In the genomic region with DNA sequence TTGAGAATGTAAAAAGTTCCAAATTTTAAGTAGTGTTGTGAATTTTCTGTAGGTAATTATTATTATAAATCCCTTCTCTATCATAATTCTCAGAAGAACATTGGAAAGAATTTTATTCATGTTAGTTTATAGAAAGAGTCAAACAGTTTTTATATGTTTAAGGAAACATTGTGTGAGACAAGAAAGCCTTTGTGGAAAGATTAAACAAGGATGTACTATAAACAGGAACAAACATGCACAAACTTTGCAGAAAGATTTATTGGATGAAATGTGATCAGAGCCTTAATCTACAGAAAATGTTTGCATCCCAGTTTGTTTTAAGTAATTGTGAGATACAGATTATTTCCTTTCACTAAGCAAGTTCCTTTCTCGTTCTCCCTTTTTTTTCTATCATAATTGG, we compare ENCODE assay signal across 35 cellular contexts.
"Had no signal": no experiment of that assay in that cellular context is flagged by ENCODE, and none has a peak within 500 bp of the region (broad histone marks: within the 10 kb centered on the region; RNA-seq: fewer than 3 reads in every experiment).

No MANE protein-coding gene starts in this region.

- H3K4me1 Mint-ChIP-seq: activated CD4-positive, alpha-beta T cell treated with anti-CD3 and anti-CD28 coated beads for 36 hours; activated CD4-positive, alpha-beta T cell treated with anti-CD3 and anti-CD28 coated beads, Interleukin-2, amount 10 ng/mL, durations not matched to agents 24 days and 14 days; activated CD8-positive, alpha-beta memory T cell treated with anti-CD3 and anti-CD28 coated beads, Interleukin-2, amount 10 ng/mL, durations not matched to agents 7 days and 5 days; activated naive CD4-positive, alpha-beta T cell treated with anti-CD3 and anti-CD28 coated beads, Interleukin-2, amount 50 U/mL, for 24 hours; activated naive CD8-positive, alpha-beta T cell treated with anti-CD3 and anti-CD28 coated beads for 36 hours; activated naive CD8-positive, alpha-beta T cell treated with anti-CD3 and anti-CD28 coated beads, Interleukin-2, amount 50 U/mL, for 24 hours; T-helper 17 cell had no signal

- H3K9me3 Mint-ChIP-seq: activated CD4-positive, alpha-beta memory T cell treated with anti-CD3 and anti-CD28 coated beads for 36 hours; activated CD4-positive, alpha-beta T cell treated with anti-CD3 and anti-CD28 coated beads, Interleukin-2, amount 10 ng/mL, durations not matched to agents 24 days and 14 days; activated naive CD4-positive, alpha-beta T cell treated with anti-CD3 and anti-CD28 coated beads for 36 hours; activated naive CD4-positive, alpha-beta T cell treated with anti-CD3 and anti-CD28 coated beads, Interleukin-2, amount 50 U/mL, for 24 hours; activated naive CD8-positive, alpha-beta T cell treated with anti-CD3 and anti-CD28 coated beads for 36 hours; activated naive CD8-positive, alpha-beta T cell treated with anti-CD3 and anti-CD28 coated beads, Interleukin-2, amount 50 U/mL, for 24 hours; activated T-helper 1 cell treated with anti-CD3 and anti-CD28 coated beads, Interleukin-12 subunit alpha, Interleukin-12 subunit beta, Interleukin-2, Interleukin-4 antibody, amounts not matched to agents 30 ng/mL and 10 ng/mL and 1 ng/mL, durations not matched to agents 14 hours and 24 hours and 36 hours; activated T-helper 2 cell treated with anti-CD3 and anti-CD28 coated beads, Interferon-gamma antibody, Interleukin-2, Interleukin-4, amounts not matched to agents 10 μg/mL and 5 μg/mL and 100 μg/mL, durations not matched to agents 14 hours and 24 hours and 36 hours; effector memory CD8-positive, alpha-beta T cell; T-helper 2 cell treated with Interferon-gamma antibody and Interleukin-4, amounts not matched to agents 5 μg/mL and 100 μg/mL, for 36 hours had no signal

- H3K9me3 ChIP-seq: body of pancreas, esophagus squamous epithelium, heart left ventricle had no signal

- H3K4me1 ChIP-seq: adrenal gland, body of pancreas, esophagus squamous epithelium, heart left ventricle had no signal

- H3K27ac Mint-ChIP-seq: activated CD4-positive, alpha-beta memory T cell treated with anti-CD3 and anti-CD28 coated beads for 36 hours; activated CD4-positive, alpha-beta T cell treated with anti-CD3 and anti-CD28 coated beads for 36 hours; activated CD4-positive, alpha-beta T cell treated with anti-CD3 and anti-CD28 coated beads, Interleukin-2, amount 10 ng/mL, durations not matched to agents 24 days and 14 days; activated CD8-positive, alpha-beta memory T cell treated with anti-CD3 and anti-CD28 coated beads, Interleukin-2, amount 10 ng/mL, durations not matched to agents 7 days and 5 days; activated CD8-positive, alpha-beta T cell treated with anti-CD3 and anti-CD28 coated beads, Interleukin-2, amount 10 ng/mL, durations not matched to agents 7 days and 5 days; activated naive CD4-positive, alpha-beta T cell treated with anti-CD3 and anti-CD28 coated beads for 36 hours; activated naive CD4-positive, alpha-beta T cell treated with anti-CD3 and anti-CD28 coated beads, Interleukin-2, amount 50 U/mL, for 24 hours; activated naive CD8-positive, alpha-beta T cell treated with anti-CD3 and anti-CD28 coated beads for 36 hours; activated naive CD8-positive, alpha-beta T cell treated with anti-CD3 and anti-CD28 coated beads, Interleukin-2, amount 50 U/mL, for 24 hours; activated T-helper 1 cell treated with anti-CD3 and anti-CD28 coated beads, Interleukin-12 subunit alpha, Interleukin-12 subunit beta, Interleukin-2, Interleukin-4 antibody, amounts not matched to agents 30 ng/mL and 10 ng/mL and 1 ng/mL, durations not matched to agents 14 hours and 24 hours and 36 hours; activated T-helper 2 cell treated with anti-CD3 and anti-CD28 coated beads, Interferon-gamma antibody, Interleukin-2, Interleukin-4, amounts not matched to agents 10 μg/mL and 5 μg/mL and 100 μg/mL, durations not matched to agents 14 hours and 24 hours and 36 hours; effector memory CD8-positive, alpha-beta T cell; T-helper 17 cell; T-helper 2 cell treated with Interferon-gamma antibody and Interleukin-4, amounts not matched to agents 5 μg/mL and 100 μg/mL, for 36 hours had no signal

- H3K4me3 ChIP-seq: adrenal gland, body of pancreas, esophagus squamous epithelium, heart left ventricle had no signal

- H3K27me3 ChIP-seq: adrenal gland, body of pancreas, esophagus squamous epithelium, heart left ventricle had no signal

- H3K4me3 Mint-ChIP-seq: activated CD4-positive, alpha-beta memory T cell treated with anti-CD3 and anti-CD28 coated beads for 36 hours; activated CD4-positive, alpha-beta T cell treated with anti-CD3 and anti-CD28 coated beads for 36 hours; activated CD4-positive, alpha-beta T cell treated with anti-CD3 and anti-CD28 coated beads, Interleukin-2, amount 10 ng/mL, durations not matched to agents 24 days and 14 days; activated CD8-positive, alpha-beta memory T cell treated with anti-CD3 and anti-CD28 coated beads, Interleukin-2, amount 10 ng/mL, durations not matched to agents 7 days and 5 days; activated CD8-positive, alpha-beta T cell treated with anti-CD3 and anti-CD28 coated beads, Interleukin-2, amount 10 ng/mL, durations not matched to agents 7 days and 5 days; activated naive CD4-positive, alpha-beta T cell treated with anti-CD3 and anti-CD28 coated beads for 36 hours; activated naive CD4-positive, alpha-beta T cell treated with anti-CD3 and anti-CD28 coated beads, Interleukin-2, amount 50 U/mL, for 24 hours; activated naive CD8-positive, alpha-beta T cell treated with anti-CD3 and anti-CD28 coated beads for 36 hours; activated naive CD8-positive, alpha-beta T cell treated with anti-CD3 and anti-CD28 coated beads, Interleukin-2, amount 50 U/mL, for 24 hours; activated T-helper 1 cell treated with anti-CD3 and anti-CD28 coated beads, Interleukin-12 subunit alpha, Interleukin-12 subunit beta, Interleukin-2, Interleukin-4 antibody, amounts not matched to agents 30 ng/mL and 10 ng/mL and 1 ng/mL, durations not matched to agents 14 hours and 24 hours and 36 hours; effector memory CD8-positive, alpha-beta T cell; T-helper 17 cell; T-helper 2 cell treated with Interferon-gamma antibody and Interleukin-4, amounts not matched to agents 5 μg/mL and 100 μg/mL, for 36 hours had no signal

- H3K36me3 ChIP-seq: adrenal gland, esophagus squamous epithelium had no signal

- H3K27ac ChIP-seq: adrenal gland, body of pancreas, epithelial cell of prostate, esophagus squamous epithelium, heart left ventricle had no signal

- ATAC-seq: activated CD4-positive, alpha-beta T cell treated with anti-CD3 and anti-CD28 coated beads for 36 hours; activated CD8-positive, alpha-beta memory T cell treated with anti-CD3 and anti-CD28 coated beads, Interleukin-2, amount 10 ng/mL, durations not matched to agents 7 days and 5 days; activated CD8-positive, alpha-beta T cell treated with anti-CD3 and anti-CD28 coated beads, Interleukin-2, amount 10 ng/mL, durations not matched to agents 7 days and 5 days; activated naive CD8-positive, alpha-beta T cell treated with anti-CD3 and anti-CD28 coated beads, Interleukin-2, amount 50 U/mL, for 24 hours; body of pancreas; effector memory CD8-positive, alpha-beta T cell; heart left ventricle; T-helper 17 cell had no signal

- H3K27me3 Mint-ChIP-seq: activated CD4-positive, alpha-beta memory T cell treated with anti-CD3 and anti-CD28 coated beads for 36 hours; activated CD4-positive, alpha-beta T cell treated with anti-CD3 and anti-CD28 coated beads for 36 hours; activated CD4-positive, alpha-beta T cell treated with anti-CD3 and anti-CD28 coated beads, Interleukin-2, amount 10 ng/mL, durations not matched to agents 24 days and 14 days; activated CD8-positive, alpha-beta memory T cell treated with anti-CD3 and anti-CD28 coated beads, Interleukin-2, amount 10 ng/mL, durations not matched to agents 7 days and 5 days; activated naive CD8-positive, alpha-beta T cell treated with anti-CD3 and anti-CD28 coated beads, Interleukin-2, amount 50 U/mL, for 24 hours; effector memory CD8-positive, alpha-beta T cell had no signal

- DNase-seq: activated CD4-positive, alpha-beta memory T cell treated with anti-CD3 and anti-CD28 coated beads for 36 hours; activated CD4-positive, alpha-beta T cell treated with anti-CD3 and anti-CD28 coated beads for 36 hours; activated CD4-positive, alpha-beta T cell treated with anti-CD3 and anti-CD28 coated beads, Interleukin-2, amount 10 ng/mL, durations not matched to agents 24 days and 14 days; activated CD4-positive, CD25-positive, alpha-beta regulatory T cell; activated CD4-positive, CD25-positive, alpha-beta regulatory T cell treated with anti-CD3 and anti-CD28 coated beads, Interleukin-2, amount 50 U/mL, for 72 hours; activated CD8-positive, alpha-beta memory T cell treated with anti-CD3 and anti-CD28 coated beads, Interleukin-2, amount 10 ng/mL, durations not matched to agents 7 days and 5 days; activated CD8-positive, alpha-beta memory T cell treated with anti-CD3 and anti-CD28 coated beads, Interleukin-2, amount 50 U/mL, for 4 hours; activated CD8-positive, alpha-beta T cell treated with anti-CD3 and anti-CD28 coated beads, Interleukin-2, amount 10 ng/mL, durations not matched to agents 7 days and 5 days; activated effector memory CD4-positive, alpha-beta T cell treated with anti-CD3 and anti-CD28 coated beads, Interleukin-2, amount 50 U/mL, for 16 hours; activated naive CD4-positive, alpha-beta T cell treated with anti-CD3 and anti-CD28 coated beads for 36 hours; activated naive CD8-positive, alpha-beta T cell treated with anti-CD3 and anti-CD28 coated beads for 36 hours; activated naive CD8-positive, alpha-beta T cell treated with anti-CD3 and anti-CD28 coated beads, Interleukin-2, amount 50 U/mL, for 24 hours; activated T-cell treated with anti-CD3 and anti-CD28 coated beads, Interleukin-2, amount 50 U/mL, for 1 hour; activated T-cell treated with anti-CD3 and anti-CD28 coated beads, Interleukin-2, amount 50 U/mL, for 48 hours; adrenal gland; amygdala; aorta; body of pancreas; caudate nucleus; cortex of kidney; dermis blood vessel endothelial cell; effector CD4-positive, alpha-beta T cell; effector memory CD8-positive, alpha-beta T cell; esophagus squamous epithelium; foreskin fibroblast; glutamatergic neuron; heart left ventricle; T-helper 1 cell; T-helper 17 cell; T1000 had no signal

- H3K36me3 Mint-ChIP-seq: activated CD4-positive, alpha-beta memory T cell treated with anti-CD3 and anti-CD28 coated beads for 36 hours; activated CD8-positive, alpha-beta memory T cell treated with anti-CD3 and anti-CD28 coated beads, Interleukin-2, amount 10 ng/mL, durations not matched to agents 7 days and 5 days; activated naive CD4-positive, alpha-beta T cell treated with anti-CD3 and anti-CD28 coated beads, Interleukin-2, amount 50 U/mL, for 24 hours; activated naive CD8-positive, alpha-beta T cell treated with anti-CD3 and anti-CD28 coated beads for 36 hours had no signal
